Comparison of ENCODE assay signal across 22 cellular contexts in genomic region chr4:186081202-186081807, GRCh38. TPM values are rescaled to one million over a fixed set of nuclear protein-coding genes. Genes with fewer than 3 reads are reported as not detected.
A peak's percentile ranks its signal among the peaks of the same experiment; 100 is the strongest.
DNase-seq lines count a peak whose midpoint lies in the region; ATAC-seq, FAIRE-seq and TF ChIP-seq lines count a peak whose summit lies in the region.
"Had no signal": no experiment of that assay in that cellular context is flagged by ENCODE, and none has a peak within 500 bp of the region (broad histone marks: within the 10 kb centered on the region; RNA-seq: fewer than 3 reads in every experiment).

No MANE protein-coding gene starts in this region.

- H4K91ac ChIP-seq in H1 (replicated peaks; ENCODE audit: insufficient read length, low read length): peak overlapping the region; percentile 98

- TF ChIP-seq EP300 in H1 (IDR thresholded peaks at IDR 0.05; ENCODE audit: borderline replicate concordance in 1 of 2, low read depth in 2 of 2, low read length in 2 of 2): peak in 1 of 2 experiments; percentile 70; a peak in 1 of 3 replicates

- peak overlapping the region; percentile 91; the same call in 1 of the 2 replicates for H4K8ac ChIP-seq in H1 (ENCODE audit: extremely low read depth, insufficient read depth, low read length)

- peak overlapping the region; percentile 59 to 76 for H3K4me2 ChIP-seq in H1 (ENCODE audit: insufficient read depth in 1 of 2, low read depth in 2 of 2, low read length in 2 of 2)

- FAIRE-seq in H1 (lab: Jason Lieb, UNC): peak; percentile 91
- FAIRE-seq in kidney (lab: Jason Lieb, UNC): no peak

- peak overlapping the region; percentile 99 for H2BK12ac ChIP-seq in H1 (ENCODE audit: low read depth, low read length)

- CTCF ChIA-PET in H1 (lab: Charles Lee; ENCODE audit: partially characterized antibody): interaction anchor here (0.6 to 5.2 kb wide), 7 partner anchors 12 to 503 kb away, joined by 3 to 40 read pairs (median 3); partner anchors contain the start of gene TLR3

- intact Hi-C loops in kidney (cut with DNase I): no loop called here

- H3K4me1 ChIP-seq in HUES6 (ENCODE audit: control insufficient read depth, insufficient read depth, low read length): peaks cover 23% of the 10 kb centered on the region
- peaks cover 9 to 17% (median 13%) of the 10 kb centered on the region in 4 experiments for H3K4me1 ChIP-seq in H1 (replicated peaks in 1 of 4; ENCODE audit: control insufficient read depth in 3 of 4, insufficient read depth in 4 of 4, low read length in 3 of 4)
- H3K4me1 ChIP-seq in kidney (ENCODE audit: control insufficient read depth in 1 of 2, insufficient read depth in 1 of 2, low read depth in 1 of 2, low read length in 2 of 2): no peaks in the 10 kb centered on the region
- H3K4me1 ChIP-seq: gastrocnemius medialis, tibial nerve had no signal

- H3K23me2 ChIP-seq in H1 (ENCODE audit: low read depth, low read length): 0 out of 2 replicates have a peak, but pooled peaks cover 5% of the 10 kb centered on the region

- peak overlapping the region; percentile 96 for H2BK5ac ChIP-seq in H1 (ENCODE audit: low read depth, low read length)

- no peaks in the 10 kb centered on the region for H3K27me3 ChIP-seq in HUES6 (ENCODE audit: control insufficient read depth, insufficient read depth, low read length)
- no peaks in the 10 kb centered on the region for H3K27me3 ChIP-seq in H1 (replicated peaks in 1 of 4; ENCODE audit: control insufficient read depth in 3 of 4, extremely low read depth in 1 of 4, insufficient read depth in 3 of 4, low read length in 3 of 4)
- H3K27me3 ChIP-seq: esophagus muscularis mucosa, gastrocnemius medialis, tibial nerve had no signal

- 0 out of 2 replicates have a peak overlapping the region, but pooled peaks have one; percentile 54 for H2BK15ac ChIP-seq in H1 (ENCODE audit: low read length)

- H2BK20ac ChIP-seq in H1 (ENCODE audit: low read length): peak overlapping the region; percentile 95; the same call in 1 of the 2 replicates

- no peak for TF ChIP-seq CTCF in H1 (IDR thresholded peaks at IDR 0.05; ENCODE audit: control extremely low read depth in 1 of 3, insufficient read depth in 1 of 3, low read depth in 1 of 3, low read length in 3 of 3)
- no peak for TF ChIP-seq CTCF in kidney (IDR thresholded peaks at IDR 0.05; ENCODE audit: borderline replicate concordance, extremely low read depth, insufficient read depth)

- H2AFZ ChIP-seq in H1 (ENCODE audit: low read length): peak overlapping the region; percentile 71; the same call in 1 of the 2 replicates

- peak overlapping the region; percentile 93 for H3K18ac ChIP-seq in H1 (ENCODE audit: extremely low read depth, low read length)

- peak overlapping the region; percentile 99 for H2AK5ac ChIP-seq in H1 (ENCODE audit: low read depth, low read length)

- TF ChIP-seq POLR2A in H1 (IDR thresholded peaks at IDR 0.05; ENCODE audit: control extremely low read depth in 1 of 2, low read depth in 2 of 2, low read length in 2 of 2): peak in 1 of 2 experiments; percentile 70; a peak in 2 of 3 replicates

- H3K79me1 ChIP-seq in H1 (ENCODE audit: low read depth, low read length): no peaks in the 10 kb centered on the region

- no peaks in the 10 kb centered on the region for H3K79me2 ChIP-seq in H1 (ENCODE audit: control insufficient read depth in 1 of 2, insufficient read depth in 2 of 2, low read length in 2 of 2)

- peak overlapping the region; percentile 84 for H4K5ac ChIP-seq in H1 (ENCODE audit: insufficient read length, low read depth, low read length)

- peak overlapping the region; percentile 76 for H3K9ac ChIP-seq in HUES6 (ENCODE audit: low read length)
- peak overlapping the region in 2 of 4 experiments; percentile 49; a peak in 4 of 7 replicates for H3K9ac ChIP-seq in H1 (replicated peaks in 1 of 4; ENCODE audit: extremely low read depth in 1 of 4, low read depth in 3 of 4, low read length in 3 of 4)
- H3K9ac ChIP-seq in kidney (ENCODE audit: low read length in 2 of 2): no peak overlapping the region

- no peaks in the 10 kb centered on the region for H3K9me3 ChIP-seq in HUES6 (ENCODE audit: control insufficient read depth, insufficient read depth, low read depth, low read length)
- H3K9me3 ChIP-seq in H1 (ENCODE audit: insufficient read depth in 2 of 2, low read depth in 1 of 2, low read length in 1 of 2): no peaks in the 10 kb centered on the region
- no peaks in the 10 kb centered on the region for H3K9me3 ChIP-seq in kidney (ENCODE audit: control insufficient read depth in 1 of 2, low read length in 2 of 2)
- H3K9me3 ChIP-seq: esophagus muscularis mucosa, gastrocnemius medialis, tibial nerve had no signal

- H3K4me3 ChIP-seq in HUES6 (ENCODE audit: low read depth, low read length) (peak overlapping the region; percentile 46; the same call in 1 of the 2 replicates), H1 (ENCODE audit: extremely low read depth in 1 of 4, insufficient read depth in 2 of 4, low read depth in 3 of 4, low read length in 4 of 4) (peak overlapping the region in 2 of 4 experiments; percentile 1 to 32; a peak in 3 of 8 replicates), kidney (ENCODE audit: low read length in 2 of 2) (no peak overlapping the region)
- H3K4me3 ChIP-seq: esophagus muscularis mucosa, gastrocnemius medialis, lung, tibial nerve had no signal

- H3K27ac ChIP-seq in HUES6 (ENCODE audit: low read depth, low read length): peak overlapping the region; percentile 69
- H3K27ac ChIP-seq in H1 (ENCODE audit: low read depth, low read length): peak overlapping the region; percentile 81
- H3K27ac ChIP-seq in kidney (ENCODE audit: low read depth in 2 of 2, low read length in 2 of 2): no peak overlapping the region
- H3K27ac ChIP-seq: esophagus muscularis mucosa, gastrocnemius medialis, tibial nerve had no signal

- H3K36me3 ChIP-seq in HUES6 (ENCODE audit: control insufficient read depth, insufficient read depth, low read length) (no peaks in the 10 kb centered on the region), H1 (ENCODE audit: control insufficient read depth in 2 of 4, insufficient read depth in 4 of 4, low read length in 3 of 4) (no peaks in the 10 kb centered on the region), kidney (ENCODE audit: control insufficient read depth in 1 of 2, insufficient read depth in 2 of 2, low read length in 2 of 2) (no peaks in the 10 kb centered on the region)
- H3K36me3 ChIP-seq: gastrocnemius medialis had no signal

- peak overlapping the region; percentile 84 for H2BK120ac ChIP-seq in H1 (replicated peaks; ENCODE audit: low read depth, low read length)

- TF ChIP-seq RAD21 in H1 (IDR thresholded peaks at IDR 0.05 in 1 of 2, conservative IDR thresholded peaks at IDR 0.05 in 1 of 2; ENCODE audit: low read depth in 2 of 2, low read length in 2 of 2): 0 out of 4 replicates have a peak, but pooled peaks of 1 of the 2 experiments have one; percentile 1

- no peak overlapping the region for H3K14ac ChIP-seq in H1 (ENCODE audit: insufficient read length)

- POLR2A ChIA-PET in H1 (lab: Charles Lee; ENCODE audit: partially characterized antibody): interaction anchor here (0.9 to 2.5 kb wide), 4 partner anchors 10 to 26 kb away, joined by 3 to 9 read pairs (median 4); partner anchors contain the start of gene FAM149A

- no peaks in the 10 kb centered on the region for H4K20me1 ChIP-seq in H1 (replicated peaks in 1 of 2; ENCODE audit: control insufficient read depth in 1 of 2, insufficient read depth in 2 of 2, low read length in 2 of 2)

- DNase-seq in H1 (ENCODE audit: low read depth in 1 of 2, low spot score in 2 of 2) (peak in 1 of 2 experiments; percentile 72), kidney tubule cell (ENCODE audit: low spot score) (peak; percentile 5), retina (peak; percentile 49), C1 segment of cervical spinal cord (lab: John Stamatoyannopoulos, UW) (no peak), kidney (no peak)
- no peak for DNase-seq in activated CD4-positive, alpha-beta T cell treated with anti-CD3 and anti-CD28 coated beads for 48 hours
- DNase-seq: activated CD8-positive, alpha-beta T cell treated with anti-CD3 and anti-CD28 coated beads, Interleukin-2, amount 10 ng/mL, durations not matched to agents 7 days and 5 days; activated T-cell treated with anti-CD3 and anti-CD28 coated beads, Interleukin-2, amount 50 U/mL, for 1 hour; CD4-positive, CD25-positive, alpha-beta regulatory T cell; DMS 273 treated with DMSO at 0.1 percent for 48 hours; gastrocnemius medialis; GF-D8; NCI-H1048; NCI-H2081 treated with DMSO at 0.1 percent for 48 hours; NCI-H510A treated with DMSO at 0.1 percent for 48 hours; stimulated activated naive CD8-positive, alpha-beta T cell treated with anti-CD3 and anti-CD28 coated beads, Interleukin-15, Interleukin-2, amounts not matched to agents 100 U/mL and 50 U/mL, for 24 hours; T-helper 9 cell had no signal

- no peak overlapping the region for H3K56ac ChIP-seq in H1 (replicated peaks; ENCODE audit: insufficient read length, low read depth, low read length)

- H3K23ac ChIP-seq in H1 (ENCODE audit: insufficient read length): no peak overlapping the region

- 27% methylated on average over 13 of the region's 15 CpGs; no CpG with 5 or more reads in 1 of the 2 experiments for WGBS in H1 (ENCODE audit: extremely low coverage in 1 of 2, insufficient coverage in 1 of 2, insufficient read length in 1 of 2, insufficient replicate concordance in 2 of 2, low coverage in 1 of 2, low lambda C conversion rate in 2 of 2, missing lambda C conversion rate in 1 of 2), 2 experiments

- no peak for ATAC-seq in HG03108 (IDR thresholded peaks at IDR 0.05; ENCODE audit: unreplicated experiment)
- ATAC-seq: activated CD8-positive, alpha-beta T cell treated with anti-CD3 and anti-CD28 coated beads, Interleukin-2, amount 10 ng/mL, durations not matched to agents 7 days and 5 days; gastrocnemius medialis; stimulated activated naive CD8-positive, alpha-beta T cell treated with anti-CD3 and anti-CD28 coated beads, Interleukin-15, Interleukin-2, amounts not matched to agents 100 U/mL and 50 U/mL, for 24 hours had no signal

- H3K4ac ChIP-seq in H1 (replicated peaks; ENCODE audit: insufficient read length, low read depth, low read length): peak overlapping the region; percentile 94

RNA-seq across cellular contexts. Expression of gene TLR3, which starts 12.3 kb away (rescaled TPM):
- total RNA-seq in H1 (2021; fragmentation: NEBNext Ultra II Directional; extraction: Animal tissue kit (Norgen Biotek cat#: 25700)): 2.0 and 2.6 TPM in 2 replicates
- 0.72 and 1.00 TPM in 2 replicates for polyA plus RNA-seq in H1 (2011; rRNA removed)
- 1.3 TPM for polyA plus RNA-seq in H1 (2011; cell fraction: cytosol; rRNA removed)
- 0.77 TPM for polyA plus RNA-seq in H1 (2011; cell fraction: nucleus; rRNA removed)
- 0.72 to 2.6 TPM (median 1.2 TPM) in 4 replicates for polyA plus RNA-seq in H1 (2012, experiment 1 of 2)
- polyA plus RNA-seq in H1 (2012, experiment 2 of 2): 0.17 TPM
- polyA plus RNA-seq in H1 (2013, experiment 1 of 2): 1.4 TPM
- 1.4 TPM for polyA plus RNA-seq in H1 (2013, experiment 2 of 2)
- 2.7 and 3.6 TPM in 2 replicates for polyA minus RNA-seq in H1 (2011; rRNA and poly(A)+ RNA removed)
- polyA minus RNA-seq in H1 (2011; cell fraction: cytosol; rRNA and poly(A)+ RNA removed): 1.4 TPM
- 2.6 TPM for polyA minus RNA-seq in H1 (2011; cell fraction: nucleus; rRNA and poly(A)+ RNA removed)
- total RNA-seq in kidney: 22.7 TPM
- 5.1 TPM for polyA plus RNA-seq in kidney (ENCODE audit: insufficient read depth, low read depth, low replicate concordance)

RNA-seq across cellular contexts. Expression of gene FAM149A, which starts 23.2 kb away (rescaled TPM):
- total RNA-seq in H1 (2021; fragmentation: NEBNext Ultra II Directional; extraction: Animal tissue kit (Norgen Biotek cat#: 25700)): 7.5 and 8.5 TPM in 2 replicates
- polyA plus RNA-seq in H1 (2011; rRNA removed) (6.1 and 9.0 TPM in 2 replicates), kidney (ENCODE audit: insufficient read depth, low read depth, low replicate concordance) (32.4 TPM)
- polyA plus RNA-seq in H1 (2011; cell fraction: cytosol; rRNA removed): 8.4 TPM
- 16.0 TPM for polyA plus RNA-seq in H1 (2011; cell fraction: nucleus; rRNA removed)
- 9.0 to 9.4 TPM (median 9.1 TPM) in 4 replicates for polyA plus RNA-seq in H1 (2012, experiment 1 of 2)
- 6.6 TPM for polyA plus RNA-seq in H1 (2012, experiment 2 of 2)
- polyA plus RNA-seq in H1 (2013, experiment 1 of 2): 6.8 TPM
- polyA plus RNA-seq in H1 (2013, experiment 2 of 2): 6.0 TPM
- 12.2 and 15.6 TPM in 2 replicates for polyA minus RNA-seq in H1 (2011; rRNA and poly(A)+ RNA removed)
- 6.5 TPM for polyA minus RNA-seq in H1 (2011; cell fraction: cytosol; rRNA and poly(A)+ RNA removed)
- polyA minus RNA-seq in H1 (2011; cell fraction: nucleus; rRNA and poly(A)+ RNA removed): 11.4 TPM
- 37.8 TPM for total RNA-seq in kidney

Comparison
In these comparisons a context has a peak if more than half of its experiments do, and no peak if none do; other contexts are left out.
1. H3K27ac ChIP-seq: peak in HUES6 (single experiment) and H1 (single experiment); none in kidney (0 of 2).
2. DNase-seq: peak in kidney tubule cell (single experiment) and retina (single experiment); none in C1 segment of cervical spinal cord (0 of 14), activated CD4-positive, alpha-beta T cell treated with anti-CD3 and anti-CD28 coated beads for 48 hours (single experiment) and kidney (single experiment).